8 cellular contexts compared by ENCODE assay signal in genomic region chr7:152025077-152025936, GRCh38. TPM values are rescaled to one million over a fixed set of nuclear protein-coding genes. Genes with fewer than 3 reads are reported as not detected.
DNase-seq lines count a peak whose midpoint lies in the region; ATAC-seq and TF ChIP-seq lines count a peak whose summit lies in the region.

Gene GALNT11 (plus strand): TSS chr7:152025674. CDS start chr7:152094228, 68,554 bp downstream.

- peak within 1 kb of the TSS; percentile 43 for H4K8ac ChIP-seq in neuronal stem cell (ENCODE audit: low read depth, low read length)

- H3K27me3 ChIP-seq in SJCRH30 = no peaks in the 10 kb centered on the region; the same call in 1 of the 2 replicates
- H3K27me3 ChIP-seq in foreskin keratinocyte = no peaks in the 10 kb centered on the region
- H3K27me3 ChIP-seq in neuronal stem cell (ENCODE audit: control insufficient read depth in 3 of 3, insufficient read depth in 3 of 3, low read depth in 1 of 3, low read length in 3 of 3) = peaks cover 0 to 15% (median 0%) of the 10 kb centered on the region in 3 experiments
- H3K27me3 ChIP-seq in subcutaneous abdominal adipose tissue (ENCODE audit: control insufficient read depth in 5 of 5, insufficient read depth in 4 of 5, low read length in 5 of 5) = no peaks in the 10 kb centered on the region

- H2BK15ac ChIP-seq in neuronal stem cell (ENCODE audit: low read length) = no peak within 1 kb of the TSS

- DNase-seq in Daoy (ENCODE audit: low read depth) (peak; percentile 94), SJCRH30 (peak; percentile 81 to 90), foreskin keratinocyte (peak; percentile 37 to 61), neuronal stem cell (ENCODE audit: low spot score) (peak; percentile 85)
- peak; percentile 48 for DNase-seq in Jurkat, Clone E6-1 (ENCODE audit: low read depth, low spot score)
- peak; percentile 67 to 82 (median 72) for DNase-seq in activated naive CD4-positive, alpha-beta T cell (lab: John Stamatoyannopoulos, UW)

- H2BK12ac ChIP-seq in neuronal stem cell (ENCODE audit: low read length) = no peak within 1 kb of the TSS

- peak within 1 kb of the TSS; percentile 53 for H2BK5ac ChIP-seq in neuronal stem cell (ENCODE audit: low read length)

- peak within 1 kb of the TSS; percentile 56 for H3K4me3 ChIP-seq in Jurkat, Clone E6-1 (ENCODE audit: low read length)
- H3K4me3 ChIP-seq in SJCRH30 (peak within 1 kb of the TSS; percentile 82), neuronal stem cell (ENCODE audit: low read length in 2 of 2) (peak within 1 kb of the TSS; percentile 71 to 98), subcutaneous abdominal adipose tissue (ENCODE audit: low read depth in 1 of 5, low read length in 5 of 5) (peak within 1 kb of the TSS; percentile 74 to 93 (median 86))

- H3K79me1 ChIP-seq in neuronal stem cell (ENCODE audit: low read depth, low read length) = no peaks in the 10 kb centered on the region

- peak; percentile 98 for ATAC-seq in GM21717 (IDR thresholded peaks at IDR 0.05; ENCODE audit: unreplicated experiment)
- ATAC-seq in foreskin keratinocyte = peak; percentile 96

- 0 out of 2 replicates have a peak, but pooled peaks cover 3% of the 10 kb centered on the region for H3K4me1 ChIP-seq in SJCRH30
- no peaks in the 10 kb centered on the region for H3K4me1 ChIP-seq in foreskin keratinocyte
- peaks cover 4% of the 10 kb centered on the region in 2 donors for H3K4me1 ChIP-seq in neuronal stem cell (ENCODE audit: control insufficient read depth in 2 of 2, insufficient read depth in 1 of 2, low read depth in 1 of 2, low read length in 2 of 2)
- peaks cover 5 to 14% (median 13%) of the 10 kb centered on the region in 5 donors for H3K4me1 ChIP-seq in subcutaneous abdominal adipose tissue (ENCODE audit: control insufficient read depth in 5 of 5, insufficient read depth in 5 of 5, low read length in 5 of 5)

- H2AFZ ChIP-seq in neuronal stem cell (ENCODE audit: low read length) = peak within 1 kb of the TSS; percentile 95

- peak within 1 kb of the TSS; percentile 97 for H3K18ac ChIP-seq in neuronal stem cell (ENCODE audit: low read length)

- no peak within 1 kb of the TSS for H3K14ac ChIP-seq in neuronal stem cell (ENCODE audit: low read length)

- peak; percentile 59 for TF ChIP-seq CTCF in foreskin keratinocyte (conservative IDR thresholded peaks at IDR 0.05)

- WGBS in neuronal stem cell (ENCODE audit: extremely low coverage in 2 of 2, insufficient read length in 2 of 2, insufficient replicate concordance in 1 of 2), 2 donors = no CpG with 5 or more reads among the region's 84 CpGs

- H4K91ac ChIP-seq in neuronal stem cell (ENCODE audit: low read depth, low read length, poor library complexity) = no peak within 1 kb of the TSS

- H3K9ac ChIP-seq in neuronal stem cell (ENCODE audit: low read depth, low read length, poor library complexity) (peak within 1 kb of the TSS; percentile 93), subcutaneous abdominal adipose tissue (ENCODE audit: low read length in 5 of 5) (peak within 1 kb of the TSS; percentile 56 to 93 (median 87))

- H3K27ac ChIP-seq in SJCRH30 = peak within 1 kb of the TSS; percentile 40; the same call in 1 of the 2 replicates
- peak within 1 kb of the TSS; percentile 67 for H3K27ac ChIP-seq in foreskin keratinocyte
- peak within 1 kb of the TSS; percentile 81 for H3K27ac ChIP-seq in neuronal stem cell (replicated peaks; ENCODE audit: low read length)
- peak within 1 kb of the TSS; percentile 75 for H3K27ac ChIP-seq in subcutaneous abdominal adipose tissue (ENCODE audit: low read depth, low read length)

- H3K4me2 ChIP-seq in neuronal stem cell (ENCODE audit: insufficient read depth, low read length, poor library complexity, severe bottlenecking) = peak within 1 kb of the TSS; percentile 83

- H3K9me3 ChIP-seq in SJCRH30 (replicated peaks) = no peaks in the 10 kb centered on the region; the same call in 1 of the 2 replicates
- H3K9me3 ChIP-seq in neuronal stem cell (replicated peaks in 1 of 2; ENCODE audit: control insufficient read depth in 2 of 2, insufficient read depth in 1 of 2, low read depth in 1 of 2, low read length in 2 of 2) = no peaks in the 10 kb centered on the region
- H3K9me3 ChIP-seq in subcutaneous abdominal adipose tissue (ENCODE audit: control insufficient read depth in 5 of 5, low read length in 5 of 5) = no peaks in the 10 kb centered on the region

- H3K36me3 ChIP-seq in SJCRH30 (peaks cover 7% of the 10 kb centered on the region; the same call in 1 of the 2 replicates), neuronal stem cell (replicated peaks in 1 of 2; ENCODE audit: control insufficient read depth in 2 of 2, insufficient read depth in 2 of 2, low read length in 2 of 2) (peaks cover 5 to 22% of the 10 kb centered on the region in 2 donors), subcutaneous abdominal adipose tissue (ENCODE audit: control insufficient read depth in 5 of 5, insufficient read depth in 5 of 5, low read length in 5 of 5) (peaks cover 0 to 7% (median 0%) of the 10 kb centered on the region in 5 donors)

- no peak within 1 kb of the TSS for H2BK120ac ChIP-seq in neuronal stem cell (ENCODE audit: low read depth, low read length)

- no peak within 1 kb of the TSS for H2AK5ac ChIP-seq in neuronal stem cell (ENCODE audit: low read depth, low read length)

- peak within 1 kb of the TSS; percentile 93 for H3K23ac ChIP-seq in neuronal stem cell (ENCODE audit: low read depth, low read length, poor library complexity)

- H3K4ac ChIP-seq in neuronal stem cell (ENCODE audit: low read length) = no peak within 1 kb of the TSS

RNA-seq across cellular contexts. Expression of gene GALNT11, which starts in this region (rescaled TPM):
- total RNA-seq in Daoy (2014; rRNA removed; shearing (Covaris generic)) = 29.1 and 41.2 TPM in 2 replicates
- polyA plus RNA-seq in Jurkat, Clone E6-1 (2012; ENCODE audit: insufficient read depth, insufficient read length) = 30.6 TPM
- 45.2 and 50.0 TPM in 2 replicates for total RNA-seq in SJCRH30 (2014; rRNA removed; shearing (Covaris generic))
- total RNA-seq in foreskin keratinocyte = 25.5 and 29.4 TPM in 2 replicates
- 12.9 and 15.7 TPM in 2 replicates for polyA plus RNA-seq in foreskin keratinocyte
- 42.7 TPM for polyA plus RNA-seq in neuronal stem cell (2013, experiment 1 of 2)
- 44.7 TPM for polyA plus RNA-seq in neuronal stem cell (2013, experiment 2 of 2)

Comparison
In these comparisons a context has a peak if more than half of its experiments do, and no peak if none do; other contexts are left out.
1. Peak in every context shown above with its lines: DNase-seq, ATAC-seq, H3K4me3 ChIP-seq and H3K27ac ChIP-seq.